In genomic region chr1:201269241-201269640, GRCh38 we compare ENCODE assay signal across 28 cellular contexts. TPM values are rescaled to one million over a fixed set of nuclear protein-coding genes. Genes with fewer than 3 reads are reported as not detected.
DNase-seq lines count a peak whose midpoint lies in the region; ATAC-seq, FAIRE-seq and TF ChIP-seq lines count a peak whose summit lies in the region.
"Had no signal": no experiment of that assay in that cellular context is flagged by ENCODE, and none has a peak within 500 bp of the region (broad histone marks: within the 10 kb centered on the region; RNA-seq: fewer than 3 reads in every experiment).

No MANE protein-coding gene starts in this region.

- H3K9me3 Mint-ChIP-seq in mesothelial cell of epicardium, result no peaks in the 10 kb centered on the region
- H3K9me3 Mint-ChIP-seq in type B pancreatic cell, result no peaks in the 10 kb centered on the region
- H3K9me3 Mint-ChIP-seq: activated B cell treated with CpG ODN at 0.5 μM for 24 hours; activated CD4-positive, alpha-beta memory T cell treated with anti-CD3 and anti-CD28 coated beads, Interleukin-2, amount 10 ng/mL, durations not matched to agents 7 days and 5 days; CD8-positive, alpha-beta memory T cell; H9; stimulated activated effector memory CD8-positive, alpha-beta T cell treated with anti-CD3 and anti-CD28 coated beads, Interleukin-12 subunit alpha, Interleukin-12 subunit beta, amount 100 ng/mL, for 72 hours had no signal

- H3K36me3 Mint-ChIP-seq in mesothelial cell of epicardium (no peaks in the 10 kb centered on the region), type B pancreatic cell (no peaks in the 10 kb centered on the region)
- H3K36me3 Mint-ChIP-seq: CD8-positive, alpha-beta memory T cell; stimulated activated effector memory CD8-positive, alpha-beta T cell treated with anti-CD3 and anti-CD28 coated beads, Interleukin-12 subunit alpha, Interleukin-12 subunit beta, amount 100 ng/mL, for 72 hours had no signal

- no peak for TF ChIP-seq CTCF in SK-N-SH (IDR thresholded peaks at IDR 0.05)
- no peak for TF ChIP-seq CTCF in mesothelial cell of epicardium (IDR thresholded peaks at IDR 0.05; ENCODE audit: unreplicated experiment)
- no peak for TF ChIP-seq CTCF in type B pancreatic cell (conservative IDR thresholded peaks at IDR 0.05)

- H4K20me1 ChIP-seq in SK-N-SH (ENCODE audit: insufficient read depth), result no peaks in the 10 kb centered on the region

- no peaks in the 10 kb centered on the region for H3K36me3 ChIP-seq in SK-N-SH (replicated peaks in 1 of 2; ENCODE audit: control insufficient read depth in 1 of 2, insufficient read depth in 2 of 2, low read length in 1 of 2)
- H3K36me3 ChIP-seq in small intestine (ENCODE audit: control insufficient read depth in 2 of 2, insufficient read depth in 2 of 2, low read length in 2 of 2), result no peaks in the 10 kb centered on the region
- H3K36me3 ChIP-seq: adrenal gland, esophagus muscularis mucosa, gastroesophageal sphincter, MG63, ovary, thoracic aorta had no signal

- no peak overlapping the region for H3K4me3 Mint-ChIP-seq in mesothelial cell of epicardium
- no peak overlapping the region for H3K4me3 Mint-ChIP-seq in type B pancreatic cell
- H3K4me3 Mint-ChIP-seq: activated B cell treated with CpG ODN at 0.5 μM for 24 hours; activated CD4-positive, alpha-beta memory T cell treated with anti-CD3 and anti-CD28 coated beads, Interleukin-2, amount 10 ng/mL, durations not matched to agents 7 days and 5 days; CD8-positive, alpha-beta memory T cell; H9; stimulated activated effector memory CD8-positive, alpha-beta T cell treated with anti-CD3 and anti-CD28 coated beads, Interleukin-12 subunit alpha, Interleukin-12 subunit beta, amount 100 ng/mL, for 72 hours had no signal

- H3F3A ChIP-seq in SK-N-SH (replicated peaks; ENCODE audit: insufficient read depth), result peaks cover 32% of the 10 kb centered on the region

- no peaks in the 10 kb centered on the region for H3K27me3 ChIP-seq in SK-N-SH (ENCODE audit: insufficient read depth)
- peaks cover 0 to 2% of the 10 kb centered on the region in 2 donors for H3K27me3 ChIP-seq in small intestine (ENCODE audit: control insufficient read depth in 2 of 2, insufficient read depth in 2 of 2, low read length in 2 of 2)
- H3K27me3 ChIP-seq: MG63, ovary had no signal

- 86% methylated on average over 7 of the region's 7 CpGs for WGBS in SK-N-SH (ENCODE audit: low lambda C conversion rate)
- 90 to 93% (median 92%) methylated on average over 7 of the region's 7 CpGs for WGBS in small intestine, 3 donors

- H3K4me1 ChIP-seq in SK-N-SH (ENCODE audit: control insufficient read depth in 1 of 2, insufficient read depth in 2 of 2, low read depth in 1 of 2, low read length in 1 of 2) (peaks cover 39 to 41% of the 10 kb centered on the region in 2 experiments), small intestine (ENCODE audit: control insufficient read depth in 2 of 2, insufficient read depth in 1 of 2, low read depth in 1 of 2, low read length in 1 of 2) (no peaks in the 10 kb centered on the region)
- H3K4me1 ChIP-seq: adrenal gland, esophagus muscularis mucosa, gastroesophageal sphincter had no signal

- no peak for ATAC-seq in SK-N-SH treated with all-trans-retinoic acid at 6 μM for 48 hours
- no peak for ATAC-seq in GM21619 (IDR thresholded peaks at IDR 0.05; ENCODE audit: unreplicated experiment)
- ATAC-seq: gastroesophageal sphincter; stimulated activated effector memory CD8-positive, alpha-beta T cell treated with anti-CD3 and anti-CD28 coated beads, Interleukin-12 subunit alpha, Interleukin-12 subunit beta, amount 100 ng/mL, for 72 hours had no signal

- H3K27me3 Mint-ChIP-seq in mesothelial cell of epicardium (ENCODE audit: low read depth) (peaks cover 32% of the 10 kb centered on the region), type B pancreatic cell (peaks cover 35% of the 10 kb centered on the region)

- H3K79me2 ChIP-seq in SK-N-SH (ENCODE audit: insufficient read depth), result no peaks in the 10 kb centered on the region

- H3K4me3 ChIP-seq in SK-N-SH (ENCODE audit: low read depth in 2 of 2, low read length in 1 of 2) (no peak overlapping the region), small intestine (ENCODE audit: low read depth in 1 of 2, low read length in 2 of 2) (no peak overlapping the region)
- H3K4me3 ChIP-seq: adrenal gland, esophagus muscularis mucosa, gastroesophageal sphincter, MG63, ovary, thoracic aorta had no signal

- H3K4me1 Mint-ChIP-seq in mesothelial cell of epicardium, result peaks cover 36% of the 10 kb centered on the region
- no peaks in the 10 kb centered on the region for H3K4me1 Mint-ChIP-seq in type B pancreatic cell (ENCODE audit: unreplicated experiment)
- H3K4me1 Mint-ChIP-seq: activated B cell treated with CpG ODN at 0.5 μM for 24 hours; activated CD4-positive, alpha-beta memory T cell treated with anti-CD3 and anti-CD28 coated beads, Interleukin-2, amount 10 ng/mL, durations not matched to agents 7 days and 5 days; CD8-positive, alpha-beta memory T cell; stimulated activated effector memory CD8-positive, alpha-beta T cell treated with anti-CD3 and anti-CD28 coated beads, Interleukin-12 subunit alpha, Interleukin-12 subunit beta, amount 100 ng/mL, for 72 hours had no signal

- H3K9me2 ChIP-seq in SK-N-SH, result no peaks in the 10 kb centered on the region

- no peak for TF ChIP-seq RAD21 in SK-N-SH (IDR thresholded peaks at IDR 0.05; ENCODE audit: low read length)

- CTCF ChIA-PET in SK-N-SH (lab: Yijun Ruan, JAX), result interaction anchor here (1.2 to 4.2 kb wide), 6 partner anchors 12 to 141 kb away, joined by 3 to 19 read pairs (median 10); no protein-coding TSS in a partner anchor

- H3K4me2 ChIP-seq in SK-N-SH, result peak overlapping the region; percentile 59; the same call in 1 of the 2 replicates

- peak overlapping the region; percentile 52 for H3K27ac Mint-ChIP-seq in mesothelial cell of epicardium
- no peak overlapping the region for H3K27ac Mint-ChIP-seq in type B pancreatic cell
- H3K27ac Mint-ChIP-seq: activated B cell treated with CpG ODN at 0.5 μM for 24 hours; activated CD4-positive, alpha-beta memory T cell treated with anti-CD3 and anti-CD28 coated beads, Interleukin-2, amount 10 ng/mL, durations not matched to agents 7 days and 5 days; stimulated activated effector memory CD8-positive, alpha-beta T cell treated with anti-CD3 and anti-CD28 coated beads, Interleukin-12 subunit alpha, Interleukin-12 subunit beta, amount 100 ng/mL, for 72 hours had no signal

- FAIRE-seq in small intestine (lab: Jason Lieb, UNC), result no peak

- POLR2A ChIA-PET in SK-N-SH (lab: Yijun Ruan, JAX), result no interaction called here

- no peak for DNase-seq in SK-N-SH
- DNase-seq in ecto neural progenitor cell (ENCODE audit: low spot score), result peak; percentile 30
- DNase-seq in mesothelial cell of epicardium (ENCODE audit: low spot score in 2 of 2, unreplicated experiment in 2 of 2), result no peak
- DNase-seq in type B pancreatic cell (ENCODE audit: extremely low spot score, unreplicated experiment), result peak; percentile 34
- no peak for DNase-seq in substantia nigra (lab: John Stamatoyannopoulos, UW)
- DNase-seq in small intestine, result no peak
- DNase-seq: activated B cell treated with CpG ODN at 0.5 μM for 24 hours; activated CD4-positive, alpha-beta memory T cell treated with anti-CD3 and anti-CD28 coated beads, Interleukin-2, amount 10 ng/mL, durations not matched to agents 7 days and 5 days; activated naive CD4-positive, alpha-beta T cell; activated T-cell treated with anti-CD3 and anti-CD28 coated beads for 4 hours; caudate nucleus; CD8-positive, alpha-beta memory T cell; NCI-H1417; NCI-H510A; NK-92 treated with Interleukin-12 subunit alpha and Interleukin-12 subunit beta, amount 100 ng/mL, for 24 hours; T-helper 9 cell had no signal

- no peak overlapping the region for H3K9ac ChIP-seq in SK-N-SH

- no peak for TF ChIP-seq EP300 in SK-N-SH (IDR thresholded peaks at IDR 0.05; ENCODE audit: borderline replicate concordance in 1 of 2, low read depth in 1 of 2, low read length in 1 of 2)

- H3K9me3 ChIP-seq in SK-N-SH (no peaks in the 10 kb centered on the region), small intestine (ENCODE audit: control insufficient read depth, low read depth) (no peaks in the 10 kb centered on the region)
- H3K9me3 ChIP-seq: adrenal gland, esophagus muscularis mucosa, gastroesophageal sphincter, MG63, ovary, thoracic aorta had no signal

- 0 out of 2 replicates have a peak overlapping the region, but pooled peaks have one; percentile 26 for H2AFZ ChIP-seq in SK-N-SH (ENCODE audit: low read depth)

- H3K27ac ChIP-seq in SK-N-SH (ENCODE audit: low read depth in 2 of 2, low read length in 1 of 2) (peak overlapping the region; percentile 93 to 97), substantia nigra (ENCODE audit: low read depth, low read length, poor library complexity, severe bottlenecking) (no peak overlapping the region), small intestine (ENCODE audit: low read depth in 1 of 2, low read length in 1 of 2) (no peak overlapping the region)
- H3K27ac ChIP-seq: 22Rv1, adrenal gland, esophagus muscularis mucosa, gastroesophageal sphincter, ovary, thoracic aorta had no signal

TF ChIP-seq in SK-N-SH treated with all-trans-retinoic acid at 6 μM for 48 hours, 23 proteins besides CTCF, POLR2A, EP300 and RAD21:
- TF ChIP-seq BACH2 (CRISPR knock-in tag; IDR thresholded peaks at IDR 0.05; ENCODE audit: borderline replicate concordance), result no peak
TF ChIP-seq in SK-N-SH treated with all-trans-retinoic acid at 6 μM for 48 hours: peak in this region for 0.

RNA-seq across cellular contexts. Expression of gene PKP1, which starts 14.1 kb away (rescaled TPM):
- not detected in 2 replicates for polyA plus RNA-seq in SK-N-SH (2012; rRNA removed)
- polyA plus RNA-seq in SK-N-SH (2012; cell fraction: cytosol; rRNA removed), result not detected in 2 replicates
- not detected in 2 replicates for polyA plus RNA-seq in SK-N-SH (2012; cell fraction: nucleus; rRNA removed)
- total RNA-seq in mesothelial cell of epicardium, result 0.54 to 0.58 TPM (median 0.57 TPM) in 3 replicates
- 7.6 and 30.7 TPM in 2 replicates for total RNA-seq in type B pancreatic cell (ENCODE audit: low replicate concordance)
- under 1 TPM; 0.27 to 0.69 (median 0.45) TPM for polyA plus RNA-seq in small intestine
- total RNA-seq: activated B cell treated with CpG ODN at 0.5 μM for 24 hours; activated CD4-positive, alpha-beta memory T cell treated with anti-CD3 and anti-CD28 coated beads, Interleukin-2, amount 10 ng/mL, durations not matched to agents 7 days and 5 days; CD8-positive, alpha-beta memory T cell; RPMI7951 had no signal
- polyA plus RNA-seq: CD8-positive, alpha-beta memory T cell had no signal

Comparison
In these comparisons a context has a peak if more than half of its experiments do, and no peak if none do; other contexts are left out.
1. DNase-seq: peak in ecto neural progenitor cell (single experiment) and type B pancreatic cell (single experiment); none in SK-N-SH (single experiment), mesothelial cell of epicardium (0 of 2), substantia nigra (0 of 49) and small intestine (single experiment).
2. H3K27ac ChIP-seq: peak in SK-N-SH (2 of 2); none in substantia nigra (single experiment) and small intestine (0 of 2).